In the genomic region with DNA sequence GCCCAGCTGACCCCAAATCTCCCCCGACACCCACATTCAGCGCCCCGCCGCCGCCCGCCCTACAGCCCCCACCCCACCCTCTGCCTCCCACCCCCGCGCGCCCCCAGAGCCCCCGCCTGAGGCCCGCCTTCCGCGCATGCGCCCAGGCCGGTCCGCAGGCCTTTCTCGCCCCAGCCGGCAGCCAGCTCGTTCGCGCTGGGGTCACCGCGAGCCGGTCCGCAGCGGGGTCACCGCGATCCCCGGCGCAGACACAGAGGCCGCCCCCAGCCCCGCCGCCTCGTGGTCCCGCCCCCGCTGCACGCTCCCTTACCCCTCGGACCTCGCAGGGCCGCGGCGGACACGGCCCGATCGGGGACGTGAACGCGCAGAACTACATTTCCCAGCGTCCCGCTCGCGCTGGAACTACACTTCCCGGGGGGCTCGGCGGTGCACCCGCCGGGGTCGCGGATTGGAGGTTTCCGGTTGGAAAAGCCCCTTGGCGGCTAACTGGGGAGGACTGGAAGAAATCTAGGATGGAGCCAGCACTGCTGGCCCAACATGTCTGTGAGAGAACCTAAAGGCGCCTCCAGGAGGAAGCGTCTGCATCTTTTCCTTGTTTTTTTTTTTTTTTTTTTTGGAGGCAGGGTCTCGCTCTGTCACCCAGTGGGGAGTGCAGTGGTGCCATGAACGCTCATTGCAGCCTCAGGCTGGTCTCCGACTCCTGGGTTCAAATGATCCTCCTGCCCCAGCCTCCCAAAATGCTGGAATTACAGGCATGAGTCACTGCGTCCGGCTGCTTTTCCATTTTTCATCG, we compare ENCODE assay signal across 8 cellular contexts. TPM values are rescaled to one million over a fixed set of nuclear protein-coding genes. Genes with fewer than 3 reads are reported as not detected.
A peak's percentile ranks its signal among the peaks of the same experiment; 100 is the strongest.
DNase-seq lines count a peak whose midpoint lies in the region; ATAC-seq and TF ChIP-seq lines count a peak whose summit lies in the region.

A gene (minus strand): TSS at position 374 of the 793 bp plus-strand sequence. CDS start 10,671 bp downstream, outside the sequence.

- H3K27ac ChIP-seq in HUES64 (ENCODE audit: low read depth, low read length) (peak within 1 kb of the TSS; percentile 85), Panc1 (ENCODE audit: low read length) (peak within 1 kb of the TSS; percentile 93)

- H3K27me3 ChIP-seq in HUES64 (ENCODE audit: insufficient read depth, low read length) (no peaks in the 10 kb centered on the region), Panc1 (ENCODE audit: control insufficient read depth, insufficient read depth, low read length) (no peaks in the 10 kb centered on the region)

- no TSS peak for BruUV-seq in Panc1 (replicated peaks; lab: Mats Ljungman, UMichigan)

- peaks cover 20 to 21% of the 10 kb centered on the region in 2 donors for H3K4me1 Mint-ChIP-seq in natural killer cell treated with Interleukin-12 subunit alpha and Interleukin-12 subunit beta and Interleukin-15 and Interleukin-18, amount 100 ng/mL, for 72 hours (ENCODE audit: low read depth in 2 of 2)

- peak within 1 kb of the TSS; percentile 80 to 88 for H3K27ac Mint-ChIP-seq in natural killer cell treated with Interleukin-12 subunit alpha and Interleukin-12 subunit beta and Interleukin-15 and Interleukin-18, amount 100 ng/mL, for 72 hours

- in situ Hi-C loops in Panc1 (cut with HindIII; ENCODE audit: low pct_unique_long_range_greater_than_20kb, low sequenced_read_pairs): no loop called here

- TF ChIP-seq CTCF in Panc1 (IDR thresholded peaks at IDR 0.05) (no peak), fibroblast of pulmonary artery (IDR thresholded peaks at IDR 0.05; ENCODE audit: low read length, missing control alignments) (no peak)

- H3K4me3 ChIP-seq in HUES64 (ENCODE audit: low read length): peak within 1 kb of the TSS; percentile 88
- peak within 1 kb of the TSS; percentile 82 to 85 for H3K4me3 ChIP-seq in Panc1 (ENCODE audit: low read depth in 2 of 2, low read length in 2 of 2)
- peak within 1 kb of the TSS; percentile 90 for H3K4me3 ChIP-seq in fibroblast of pulmonary artery (replicated peaks; ENCODE audit: low read depth, low read length)

- 6% methylated on average over 61 of the region's 69 CpGs for whole genome bisulfite sequencing in HUES64

- H3K9me3 ChIP-seq in HUES64 (ENCODE audit: insufficient read depth, low read depth, low read length) (peaks cover 61% of the 10 kb centered on the region), Panc1 (ENCODE audit: control insufficient read depth, insufficient read depth, low read depth, low read length) (peaks cover 21% of the 10 kb centered on the region; the same call in 1 of the 2 replicates)

- peak; percentile 94 for DNase-seq in DMS 273 (lab: John Stamatoyannopoulos, UW; ENCODE audit: unreplicated experiment)
- peak; percentile 10 for DNase-seq in Panc1 (ENCODE audit: low read depth, low spot score)
- DNase-seq in activated T-helper 9 cell treated with anti-CD3 and anti-CD28 coated beads, Interleukin-2, amount 50 U/mL, for 16 hours (ENCODE audit: low read depth): peak; percentile 79
- DNase-seq in fibroblast of pulmonary artery (ENCODE audit: low read depth): peak; percentile 91
- peak; percentile 90 for DNase-seq in natural killer cell treated with Interleukin-12 subunit alpha and Interleukin-12 subunit beta and Interleukin-15 and Interleukin-18, amount 100 ng/mL, for 72 hours (ENCODE audit: low spot score)
- DNase-seq in stimulated activated naive CD4-positive, alpha-beta T cell (lab: John Stamatoyannopoulos, UW): peak; percentile 64 to 86 (median 79)

- H3K4me1 ChIP-seq in HUES64 (ENCODE audit: insufficient read depth, low read length) (no peaks in the 10 kb centered on the region), Panc1 (ENCODE audit: control insufficient read depth, insufficient read depth, low read length) (0 out of 2 replicates have a peak, but pooled peaks cover 6% of the 10 kb centered on the region)

- peak within 1 kb of the TSS; percentile 97 for H3K4me3 Mint-ChIP-seq in natural killer cell treated with Interleukin-12 subunit alpha and Interleukin-12 subunit beta and Interleukin-15 and Interleukin-18, amount 100 ng/mL, for 72 hours

- H3K9me3 Mint-ChIP-seq in natural killer cell treated with Interleukin-12 subunit alpha and Interleukin-12 subunit beta and Interleukin-15 and Interleukin-18, amount 100 ng/mL, for 72 hours: peaks cover 9% of the 10 kb centered on the region

- no peaks in the 10 kb centered on the region for H3K36me3 ChIP-seq in HUES64 (ENCODE audit: insufficient read depth, low read length)
- no peaks in the 10 kb centered on the region for H3K36me3 ChIP-seq in Panc1 (ENCODE audit: control insufficient read depth, insufficient read depth, low read length)

- H3K27me3 Mint-ChIP-seq in natural killer cell treated with Interleukin-12 subunit alpha and Interleukin-12 subunit beta and Interleukin-15 and Interleukin-18, amount 100 ng/mL, for 72 hours: no peaks in the 10 kb centered on the region

- CTCF ChIA-PET in Panc1 (lab: Charles Lee): interaction anchor here (0.6 kb wide), 1 partner anchor 20 kb away, joined by 5 read pairs; no protein-coding TSS in a partner anchor

- POLR2A ChIA-PET in Panc1 (lab: Charles Lee): no interaction called here

- peak; percentile 98 for ATAC-seq in GM21447 (IDR thresholded peaks at IDR 0.05; ENCODE audit: unreplicated experiment)
- ATAC-seq in Panc1: peak; percentile 92
- peak; percentile 95 to 97 for ATAC-seq in natural killer cell treated with Interleukin-12 subunit alpha and Interleukin-12 subunit beta and Interleukin-15 and Interleukin-18, amount 100 ng/mL, for 72 hours

- peaks cover 11% of the 10 kb centered on the region for H3K36me3 Mint-ChIP-seq in natural killer cell treated with Interleukin-12 subunit alpha and Interleukin-12 subunit beta and Interleukin-15 and Interleukin-18, amount 100 ng/mL, for 72 hours

- H3K9ac ChIP-seq in HUES64 (ENCODE audit: low read depth, low read length): peak within 1 kb of the TSS; percentile 78

- intact Hi-C loops in Panc1 (cut with micrococcal nuclease; ENCODE audit: unreplicated experiment): no loop called here

RNA-seq across cellular contexts. Expression of the gene that starts here (rescaled TPM):
- polyA plus RNA-seq in HUES64 (2013, experiment 1 of 2): 6.0 TPM
- 5.6 TPM for polyA plus RNA-seq in HUES64 (2013, experiment 2 of 2)
- total RNA-seq in Panc1 (2021; ENCODE audit: unreplicated experiment): 20.6 TPM
- polyA plus RNA-seq in Panc1 (2012; ENCODE audit: insufficient read length): 6.7 TPM
- 1 to 10 TPM; 6.7 to 7.5 TPM for total RNA-seq in natural killer cell treated with Interleukin-12 subunit alpha and Interleukin-12 subunit beta and Interleukin-15 and Interleukin-18, amount 100 ng/mL, for 72 hours

Comparison
In these comparisons a context has a peak if more than half of its experiments do, and no peak if none do; other contexts are left out.
1. Peak in every context shown above with its lines: DNase-seq, ATAC-seq, H3K4me3 ChIP-seq and H3K27ac ChIP-seq.
2. DNase-seq: peak in every context shown above with its lines; median percentile 94 in DMS 273; 91 in fibroblast of pulmonary artery; 90 in natural killer cell treated with Interleukin-12 subunit alpha and Interleukin-12 subunit beta and Interleukin-15 and Interleukin-18, amount 100 ng/mL, for 72 hours; 79 in activated T-helper 9 cell treated with anti-CD3 and anti-CD28 coated beads, Interleukin-2, amount 50 U/mL, for 16 hours; 79 in stimulated activated naive CD4-positive, alpha-beta T cell; 10 in Panc1.